In the genomic region with DNA sequence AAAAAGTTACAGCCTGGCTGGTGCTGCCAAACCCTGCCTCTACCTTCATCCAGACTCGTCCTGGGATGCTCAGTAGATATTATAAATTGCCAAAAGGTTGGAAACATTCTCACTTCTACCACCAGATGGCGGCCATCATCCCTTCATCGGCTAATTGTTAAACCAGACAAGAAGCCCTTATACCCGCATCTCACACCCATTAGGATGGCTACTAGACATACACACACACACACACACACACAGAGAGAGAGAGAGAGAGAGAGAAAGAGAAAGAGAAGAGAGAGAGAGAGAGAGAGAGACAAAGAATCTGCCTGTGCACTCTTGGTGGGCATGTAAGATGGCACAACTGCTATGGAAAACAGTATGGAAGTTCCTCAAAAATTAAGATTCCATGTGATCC, we compare ENCODE assay signal across 8 cellular contexts.
DNase-seq lines count a peak whose midpoint lies in the region; ATAC-seq and TF ChIP-seq lines count a peak whose summit lies in the region.

No MANE protein-coding gene starts in this region.

- H3K27ac ChIP-seq in 22Rv1 (no peak overlapping the region), caudate nucleus (ENCODE audit: low read depth, low read length) (no peak overlapping the region)

- ATAC-seq in HG03439 (IDR thresholded peaks at IDR 0.05; ENCODE audit: unreplicated experiment) = no peak

- DNase-seq in NCI-H2171 treated with DMSO at 0.1 percent for 48 hours (lab: John Stamatoyannopoulos, UW) (peak; percentile 51), caudate nucleus (lab: John Stamatoyannopoulos, UW) (peak in 36 of 61 donors; percentile 5 to 79 (median 34)), kidney glomerular epithelial cell (lab: John Stamatoyannopoulos, UW) (peak; percentile 30)
- peak; percentile 42 for DNase-seq in stimulated activated CD4-positive, alpha-beta T cell treated with anti-CD3 and anti-CD28 coated beads, Interleukin-4, amount 100 ng/mL, for 1 hour

- TF ChIP-seq CTCF in 22Rv1 (IDR thresholded peaks at IDR 0.05) (peak; percentile 80), GM12875 (IDR thresholded peaks at IDR 0.05; ENCODE audit: borderline replicate concordance, insufficient read depth, low read depth, low read length) (peak; percentile 48; the same call in 1 of the 2 replicates), WI38 (IDR thresholded peaks at IDR 0.05; ENCODE audit: low read depth, low read length) (peak; percentile 46)

- no peak overlapping the region for H3K4me3 ChIP-seq in GM12875 (ENCODE audit: low read depth, low read length)
- H3K4me3 ChIP-seq in WI38 (ENCODE audit: low read depth, low read length) = no peak overlapping the region
